In the genomic region with DNA sequence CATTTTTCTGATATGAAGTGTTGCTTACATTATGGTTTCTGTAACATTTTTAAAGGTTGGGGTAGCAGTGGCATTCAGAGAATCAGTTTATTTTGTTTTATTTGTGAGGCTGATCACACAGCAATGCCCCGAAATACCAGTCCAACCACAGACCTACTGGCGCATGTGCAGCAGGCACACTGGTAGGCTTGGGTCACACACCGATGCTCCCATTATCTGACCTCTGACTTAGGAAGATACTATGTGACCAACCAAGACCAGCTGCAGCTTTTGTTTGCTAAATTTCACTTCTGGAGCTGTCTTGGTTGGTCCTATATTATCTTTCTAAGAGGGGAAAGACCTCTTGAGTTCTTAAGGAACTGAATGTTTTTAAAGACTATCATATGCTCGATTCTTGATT, we compare ENCODE assay signal across 27 cellular contexts. TPM values are rescaled to one million over a fixed set of nuclear protein-coding genes. Genes with fewer than 3 reads are reported as not detected.
DNase-seq lines count a peak whose midpoint lies in the region; FAIRE-seq and TF ChIP-seq lines count a peak whose summit lies in the region.
"Had no signal": no experiment of that assay in that cellular context is flagged by ENCODE, and none has a peak within 500 bp of the region (broad histone marks: within the 10 kb centered on the region; RNA-seq: fewer than 3 reads in every experiment).

No MANE protein-coding gene starts in this region.

- H3K4me1 Mint-ChIP-seq in neural crest cell (peaks cover 10% of the 10 kb centered on the region), immature natural killer cell (peaks cover 0 to 4% of the 10 kb centered on the region in 2 donors)
- H3K4me1 Mint-ChIP-seq: CD4-positive, alpha-beta memory T cell; CD8-positive, alpha-beta memory T cell had no signal

- no peaks in the 10 kb centered on the region for H3F3A ChIP-seq in OCI-LY1 (ENCODE audit: insufficient read depth, low read length)

- CTCF ChIA-PET in OCI-LY7 (lab: Charles Lee; ENCODE audit: unreplicated experiment) = no interaction called here

- H3K27me3 Mint-ChIP-seq in neural crest cell (ENCODE audit: low read depth) (no peaks in the 10 kb centered on the region), immature natural killer cell (ENCODE audit: low read depth in 3 of 3) (no peaks in the 10 kb centered on the region)
- H3K27me3 Mint-ChIP-seq: CD4-positive, alpha-beta memory T cell; CD4-positive, CD25-positive, alpha-beta regulatory T cell; CD8-positive, alpha-beta memory T cell had no signal

- H3K4me2 ChIP-seq in OCI-LY1 (ENCODE audit: low read length) (0 out of 2 replicates have a peak overlapping the region, but pooled peaks have one; percentile 18), OCI-LY7 (ENCODE audit: low read length) (peak overlapping the region; percentile 57)
- H3K4me2 ChIP-seq: BLaER1 had no signal

- H3K27me3 ChIP-seq in OCI-LY1 (ENCODE audit: insufficient read depth, low read length) = no peaks in the 10 kb centered on the region
- H3K27me3 ChIP-seq: BE2C, BLaER1 had no signal

- peaks cover 18% of the 10 kb centered on the region for H3K4me1 ChIP-seq in OCI-LY1 (ENCODE audit: insufficient read depth, low read length, severe bottlenecking)
- peaks cover 54% of the 10 kb centered on the region for H3K4me1 ChIP-seq in OCI-LY7 (ENCODE audit: insufficient read depth, low read length, poor library complexity, severe bottlenecking)
- H3K4me1 ChIP-seq: BE2C had no signal

- H3K9me3 ChIP-seq in OCI-LY1 (ENCODE audit: low read length) (no peaks in the 10 kb centered on the region), OCI-LY7 (ENCODE audit: low read length) (no peaks in the 10 kb centered on the region)
- H3K9me3 ChIP-seq: BE2C, BLaER1 had no signal

- H4K20me1 ChIP-seq in OCI-LY1 (ENCODE audit: insufficient read depth, low read length) = no peaks in the 10 kb centered on the region
- no peaks in the 10 kb centered on the region for H4K20me1 ChIP-seq in OCI-LY7 (ENCODE audit: insufficient read depth, low read length)
- H4K20me1 ChIP-seq: BLaER1 had no signal

- H3K9ac ChIP-seq in OCI-LY1 (ENCODE audit: low read length) = 0 out of 2 replicates have a peak overlapping the region, but pooled peaks have one; percentile 26
- H3K9ac ChIP-seq: BLaER1 had no signal

- H3K4me3 Mint-ChIP-seq in neural crest cell = no peak overlapping the region
- no peak overlapping the region for H3K4me3 Mint-ChIP-seq in immature natural killer cell
- H3K4me3 Mint-ChIP-seq: CD14-positive monocyte; CD4-positive, alpha-beta memory T cell; CD4-positive, CD25-positive, alpha-beta regulatory T cell; CD8-positive, alpha-beta memory T cell had no signal

- H3K79me2 ChIP-seq in OCI-LY1 (ENCODE audit: insufficient read depth, low read length) = no peaks in the 10 kb centered on the region
- H3K79me2 ChIP-seq in OCI-LY7 (ENCODE audit: insufficient read depth, low read depth, low read length) = no peaks in the 10 kb centered on the region; the same call in 1 of the 2 replicates

- TF ChIP-seq CTCF in OCI-LY1 (IDR thresholded peaks at IDR 0.05; ENCODE audit: low read length) (no peak), OCI-LY7 (conservative IDR thresholded peaks at IDR 0.05; ENCODE audit: low read length) (no peak), neural crest cell (conservative IDR thresholded peaks at IDR 0.05) (no peak)

- H2AFZ ChIP-seq in OCI-LY1 (ENCODE audit: low read length) (no peak overlapping the region), OCI-LY7 (ENCODE audit: low read length) (no peak overlapping the region; the same call in 1 of the 2 replicates)

- DNase-seq in OCI-LY7 (ENCODE audit: low spot score) (peak; percentile 90), neural crest cell (ENCODE audit: low read depth, low spot score) (no peak), frontal cortex (ENCODE audit: low spot score in 2 of 2) (no peak), activated T-cell treated with anti-CD3 and anti-CD28 coated beads for 4 hours (no peak), immature natural killer cell (no peak)
- DNase-seq: 8988T; ACHN; BE2C; C1 segment of cervical spinal cord; CD4-positive, alpha-beta memory T cell; CD4-positive, CD25-positive, alpha-beta regulatory T cell; CD8-positive, alpha-beta memory T cell; COR-L47; DMS 273 treated with DMSO at 0.1 percent for 48 hours; DMS153; DMS53; DMS79; DND-41; EL; GDM1 had no signal

- H3K27ac ChIP-seq in OCI-LY1 (ENCODE audit: low read depth, low read length, poor library complexity, severe bottlenecking) (peak overlapping the region; percentile 43), OCI-LY7 (ENCODE audit: low read depth, low read length, poor library complexity, severe bottlenecking) (peak overlapping the region; percentile 93)
- H3K27ac ChIP-seq: BLaER1 had no signal

- H3K9me2 ChIP-seq in OCI-LY1 (ENCODE audit: low read depth, low read length) = no peaks in the 10 kb centered on the region
- no peaks in the 10 kb centered on the region for H3K9me2 ChIP-seq in OCI-LY7 (ENCODE audit: insufficient read depth, low read length)

- BruUV-seq in OCI-LY7 (replicated peaks; lab: Mats Ljungman, UMichigan) = no TSS peak

- H3K36me3 ChIP-seq in OCI-LY1 (ENCODE audit: insufficient read depth, low read length) (peaks cover 74% of the 10 kb centered on the region), OCI-LY7 (ENCODE audit: insufficient read depth, low read length) (peaks cover 80% of the 10 kb centered on the region)

- no peak for FAIRE-seq in frontal cortex (lab: Jason Lieb, UNC)
- FAIRE-seq: A204.1, GM12878, GM12892, GM18507 had no signal

- POLR2A ChIA-PET in OCI-LY7 (lab: Charles Lee) = interaction anchor here (0.8 to 6.4 kb wide), 10 partner anchors 7 to 47 kb away, joined by 3 to 48 read pairs (median 6); a partner anchor contains a TSS

- intact Hi-C loops in OCI-LY7 (cut with micrococcal nuclease; ENCODE audit: unreplicated experiment) = no loop called here

- H3K27ac Mint-ChIP-seq in neural crest cell (ENCODE audit: unreplicated experiment) = peak overlapping the region; percentile 43
- no peak overlapping the region for H3K27ac Mint-ChIP-seq in immature natural killer cell

- H3K36me3 Mint-ChIP-seq in neural crest cell (ENCODE audit: low read depth) = peaks cover 20% of the 10 kb centered on the region
- H3K36me3 Mint-ChIP-seq in immature natural killer cell = peaks cover 26 to 64% (median 32%) of the 10 kb centered on the region in 3 donors

- H3K4me3 ChIP-seq in OCI-LY1 (ENCODE audit: low read depth, low read length, poor library complexity, severe bottlenecking) (no peak overlapping the region), OCI-LY7 (ENCODE audit: low read depth, low read length, poor library complexity, severe bottlenecking) (peak overlapping the region; percentile 36)
- H3K4me3 ChIP-seq: BLaER1, GM12878 had no signal

- H3K9me3 Mint-ChIP-seq in neural crest cell (no peaks in the 10 kb centered on the region), immature natural killer cell (no peaks in the 10 kb centered on the region)
- H3K9me3 Mint-ChIP-seq: CD14-positive monocyte; CD4-positive, alpha-beta memory T cell; CD4-positive, CD25-positive, alpha-beta regulatory T cell; CD8-positive, alpha-beta memory T cell had no signal

RNA-seq across cellular contexts. Expression of a gene that starts 18.7 kb away (rescaled TPM):
- 52.7 and 67.4 TPM in 2 replicates for total RNA-seq in OCI-LY7 (2014; rRNA removed; shearing (Covaris generic))
- total RNA-seq in OCI-LY7 (2022) = 106 and 108 TPM in 2 replicates
- total RNA-seq in neural crest cell = 28.5 and 28.7 TPM in 2 replicates
- 10.6 TPM for total RNA-seq in frontal cortex
- 10 to 100 TPM; 26.6 to 31.0 (median 30.1) TPM for polyA plus RNA-seq in immature natural killer cell

RNA-seq across cellular contexts. Expression of a gene that starts 45.7 kb away (rescaled TPM):
- 489 and 545 TPM in 2 replicates for total RNA-seq in OCI-LY7 (2014; rRNA removed; shearing (Covaris generic))
- total RNA-seq in OCI-LY7 (2022) (539 and 754 TPM in 2 replicates), neural crest cell (113 TPM in 2 replicates), frontal cortex (64.8 TPM)
- polyA plus RNA-seq in immature natural killer cell = 10 to 100 TPM; 15.2 to 33.3 (median 18.0) TPM
